Comparison of ENCODE assay signal across 8 cellular contexts in the genomic region with DNA sequence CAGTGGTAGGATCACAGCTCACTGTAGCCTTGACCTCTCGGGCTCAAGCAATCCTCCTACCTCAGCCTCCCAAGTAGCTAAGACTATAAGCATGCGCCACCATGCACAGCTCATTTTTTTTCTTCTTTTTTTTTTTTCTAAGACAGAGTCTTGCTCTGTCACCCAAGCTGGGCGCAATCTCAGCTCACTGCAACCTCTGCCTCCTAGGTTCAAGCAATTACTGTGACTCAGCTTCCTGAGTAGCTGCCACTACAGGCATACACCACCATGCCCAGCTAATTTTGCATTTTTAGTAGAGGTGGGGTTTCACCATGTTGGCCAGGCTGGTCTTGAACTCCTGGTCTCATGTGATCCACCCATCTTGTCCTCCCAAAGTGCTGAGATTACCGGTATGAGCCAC. TPM values are rescaled to one million over a fixed set of nuclear protein-coding genes. Genes with fewer than 3 reads are reported as not detected.
A peak's percentile ranks its signal among the peaks of the same experiment; 100 is the strongest.
DNase-seq lines count a peak whose midpoint lies in the region; FAIRE-seq and TF ChIP-seq lines count a peak whose summit lies in the region.
"Not testable (repeated sequence)": the region's sequence is repeated elsewhere in the genome, so short reads cannot be mapped to it uniquely, and the experiment has no call there.
"Had no signal": no experiment of that assay in that cellular context is flagged by ENCODE, and none has a peak within 500 bp of the region (broad histone marks: within the 10 kb centered on the region; RNA-seq: fewer than 3 reads in every experiment).

No MANE protein-coding gene starts in this region.

- intact Hi-C loops in endothelial cell of umbilical vein (cut with micrococcal nuclease): not testable (repeated sequence)

- not testable (repeated sequence) for H3K14ac ChIP-seq in trophoblast cell (ENCODE audit: low read length)

- CTCF ChIA-PET in endothelial cell of umbilical vein (lab: Charles Lee): interaction anchor here (1.3 kb wide), 1 partner anchor 25 kb away, joined by 4 read pairs; no protein-coding TSS in a partner anchor

- not testable (repeated sequence) for H3K36me3 ChIP-seq in endothelial cell of umbilical vein (ENCODE audit: control insufficient read depth in 2 of 2, extremely low read depth in 1 of 2, insufficient read depth in 2 of 2, low read length in 2 of 2); trophoblast cell (ENCODE audit: control insufficient read depth in 1 of 2, insufficient read depth in 2 of 2, low read length in 2 of 2)

- H4K91ac ChIP-seq in trophoblast cell (ENCODE audit: low read depth, low read length): not testable (repeated sequence)

- H3K9ac ChIP-seq in endothelial cell of umbilical vein (replicated peaks; ENCODE audit: extremely low read depth, insufficient read depth, low read length); trophoblast cell (ENCODE audit: low read length): not testable (repeated sequence)

- H3K4me1 ChIP-seq in endothelial cell of umbilical vein (ENCODE audit: control insufficient read depth, extremely low read depth, insufficient read depth, low read length); trophoblast cell (ENCODE audit: control insufficient read depth in 1 of 2, insufficient read depth in 2 of 2, low read length in 2 of 2): not testable (repeated sequence)

- not testable (repeated sequence) for H3K4me2 ChIP-seq in endothelial cell of umbilical vein (ENCODE audit: insufficient read depth, low read length); trophoblast cell (ENCODE audit: low read length)

- POLR2A ChIA-PET in endothelial cell of umbilical vein (lab: Charles Lee): not testable (repeated sequence)

- H3K79me1 ChIP-seq in trophoblast cell (ENCODE audit: low read length): not testable (repeated sequence)

- H4K12ac ChIP-seq in trophoblast cell (ENCODE audit: low read depth, low read length): not testable (repeated sequence)

- dilution Hi-C loops in endothelial cell of umbilical vein (cut with MboI; ENCODE audit: extremely low pct_ligation_motif_present, low sequenced_read_pairs): not testable (repeated sequence)

- not testable (repeated sequence) for H2BK12ac ChIP-seq in trophoblast cell (ENCODE audit: low read length)

- H4K20me1 ChIP-seq in endothelial cell of umbilical vein (replicated peaks; ENCODE audit: control insufficient read depth, extremely low read depth, insufficient read depth, low read length): not testable (repeated sequence)

- not testable (repeated sequence) for H3K79me2 ChIP-seq in endothelial cell of umbilical vein (ENCODE audit: control insufficient read depth, insufficient read depth, low read length); trophoblast cell (ENCODE audit: control insufficient read depth, insufficient read depth, low read length, poor library complexity)

- no CpG with 5 or more reads among the region's 4 CpGs for WGBS in trophoblast cell (ENCODE audit: extremely low coverage, insufficient coverage, insufficient read length)

- not testable (repeated sequence) for H3K18ac ChIP-seq in trophoblast cell (ENCODE audit: low read length)

- not testable (repeated sequence) for H2BK120ac ChIP-seq in trophoblast cell (ENCODE audit: insufficient read depth, low read length, poor library complexity)

- not testable (repeated sequence) for FAIRE-seq in RCC 7860 (lab: Jason Lieb, UNC); endothelial cell of umbilical vein (lab: Jason Lieb, UNC)

- not testable (repeated sequence) for H3K27me3 ChIP-seq in endothelial cell of umbilical vein (ENCODE audit: control insufficient read depth in 2 of 2, insufficient read depth in 2 of 2, low read length in 2 of 2); trophoblast cell (ENCODE audit: insufficient read depth, low read length)

- not testable (repeated sequence) for TF ChIP-seq CTCF in endothelial cell of umbilical vein (IDR thresholded peaks at IDR 0.05; ENCODE audit: extremely low read depth in 1 of 2, insufficient read depth in 1 of 2, low read depth in 1 of 2, low read length in 2 of 2)

- H3K23ac ChIP-seq in trophoblast cell (ENCODE audit: low read length): not testable (repeated sequence)

- not testable (repeated sequence) for H2AFZ ChIP-seq in endothelial cell of umbilical vein (ENCODE audit: low read depth, low read length); trophoblast cell (ENCODE audit: insufficient read depth, low read length, poor library complexity)

- not testable (repeated sequence) for H4K8ac ChIP-seq in trophoblast cell (ENCODE audit: low read depth, low read length)

- not testable (repeated sequence) for H2AK5ac ChIP-seq in trophoblast cell (ENCODE audit: low read length)

- not testable (repeated sequence) for H3K9me3 ChIP-seq in endothelial cell of umbilical vein (replicated peaks; ENCODE audit: control insufficient read depth, insufficient read depth, low read length); trophoblast cell (ENCODE audit: insufficient read depth, low read depth, low read length)

- H3K4me3 ChIP-seq in endothelial cell of umbilical vein (replicated peaks in 1 of 3; ENCODE audit: insufficient read depth in 1 of 3, low read depth in 1 of 3, low read length in 3 of 3); trophoblast cell (ENCODE audit: low read depth, low read length): not testable (repeated sequence)

- DNase-seq in EL: peak; percentile 45
- DNase-seq in LHCN-M2 (ENCODE audit: low read depth): peak; percentile 31
- DNase-seq in RCC 7860 (ENCODE audit: low spot score): peak; percentile 50
- DNase-seq in activated CD4-positive, alpha-beta T cell treated with anti-CD3 and anti-CD28 coated beads for 48 hours: peak; percentile 48
- peak; percentile 44 for DNase-seq in activated effector memory CD4-positive, alpha-beta T cell treated with anti-CD3 and anti-CD28 coated beads, Interleukin-2, amount 50 U/mL, for 16 hours
- not testable (repeated sequence) for DNase-seq in endothelial cell of umbilical vein (ENCODE audit: low read depth, low spot score)
- DNase-seq in trophoblast cell: peak; percentile 58 to 73

- not testable (repeated sequence) for H3K9me1 ChIP-seq in endothelial cell of umbilical vein (replicated peaks; ENCODE audit: control insufficient read depth, extremely low read depth, insufficient read depth, low read length)

- H2BK5ac ChIP-seq in trophoblast cell (ENCODE audit: low read depth, low read length, poor library complexity): not testable (repeated sequence)

- H3K4ac ChIP-seq in trophoblast cell (ENCODE audit: low read depth, low read length): not testable (repeated sequence)

- not testable (repeated sequence) for TF ChIP-seq POLR2A in endothelial cell of umbilical vein (IDR thresholded peaks at IDR 0.05; ENCODE audit: low read depth, low read length)

- not testable (repeated sequence) for BruUV-seq in endothelial cell of umbilical vein (replicated peaks; lab: Mats Ljungman, UMichigan)

- not testable (repeated sequence) for H3K27ac ChIP-seq in endothelial cell of umbilical vein (ENCODE audit: insufficient read depth, low read depth, low read length); trophoblast cell (ENCODE audit: low read depth, low read length)

TF ChIP-seq in endothelial cell of umbilical vein, 7 proteins besides CTCF, POLR2A, EP300 and RAD21:
- TF ChIP-seq FOS (IDR thresholded peaks at IDR 0.05; ENCODE audit: borderline replicate concordance, insufficient read depth, low read length): peak; percentile 10

RNA-seq across cellular contexts. Expression of gene MTCH2, which starts 22.6 kb away (rescaled TPM):
- total RNA-seq in LHCN-M2 (2014; rRNA removed) (142 and 143 TPM in 2 replicates), endothelial cell of umbilical vein (134 and 138 TPM in 2 replicates)
- 200 TPM for polyA plus RNA-seq in LHCN-M2 (2012)
- polyA plus RNA-seq in endothelial cell of umbilical vein: 111 and 144 TPM in 2 replicates
- polyA plus RNA-seq in endothelial cell of umbilical vein (2011; cell fraction: cytosol; rRNA removed): 145 and 148 TPM in 2 replicates
- 73.2 and 88.1 TPM in 2 replicates for polyA plus RNA-seq in endothelial cell of umbilical vein (2011; cell fraction: nucleus; rRNA removed)
- polyA plus RNA-seq in endothelial cell of umbilical vein (2012): 169 and 182 TPM in 2 replicates
- polyA minus RNA-seq in endothelial cell of umbilical vein: 141 and 185 TPM in 2 replicates
- polyA minus RNA-seq in endothelial cell of umbilical vein (2011; cell fraction: cytosol; rRNA and poly(A)+ RNA removed): 114 TPM
- 30.2 and 32.3 TPM in 2 replicates for polyA minus RNA-seq in endothelial cell of umbilical vein (2011; cell fraction: nucleus; rRNA and poly(A)+ RNA removed)
- 123 and 129 TPM in 2 replicates for polyA plus RNA-seq in trophoblast cell (2013)

RNA-seq across cellular contexts. Expression of gene AGBL2, which starts 50.2 kb away (rescaled TPM):
- total RNA-seq in LHCN-M2 (2014; rRNA removed): 0.38 and 0.92 TPM in 2 replicates
- 0.51 TPM for polyA plus RNA-seq in LHCN-M2 (2012)
- total RNA-seq in endothelial cell of umbilical vein: 0.86 TPM in 1 of 2 replicates, not detected in the other
- 0.08 and 0.24 TPM in 2 replicates for polyA plus RNA-seq in endothelial cell of umbilical vein
- 0.06 TPM in 1 of 2 replicates, not detected in the other for polyA plus RNA-seq in endothelial cell of umbilical vein (2011; cell fraction: cytosol; rRNA removed)
- polyA plus RNA-seq in endothelial cell of umbilical vein (2011; cell fraction: nucleus; rRNA removed): 0.69 and 0.72 TPM in 2 replicates
- polyA plus RNA-seq in endothelial cell of umbilical vein (2012): not detected in 2 replicates
- polyA minus RNA-seq in endothelial cell of umbilical vein: 3.5 TPM in 1 of 2 replicates, not detected in the other
- polyA minus RNA-seq in endothelial cell of umbilical vein (2011; cell fraction: cytosol; rRNA and poly(A)+ RNA removed): not detected
- polyA minus RNA-seq in endothelial cell of umbilical vein (2011; cell fraction: nucleus; rRNA and poly(A)+ RNA removed): 0.48 and 0.63 TPM in 2 replicates
- polyA plus RNA-seq in trophoblast cell (2013): 1.7 and 2.2 TPM in 2 replicates
- total RNA-seq: G401 had no signal
